In the genomic region with DNA sequence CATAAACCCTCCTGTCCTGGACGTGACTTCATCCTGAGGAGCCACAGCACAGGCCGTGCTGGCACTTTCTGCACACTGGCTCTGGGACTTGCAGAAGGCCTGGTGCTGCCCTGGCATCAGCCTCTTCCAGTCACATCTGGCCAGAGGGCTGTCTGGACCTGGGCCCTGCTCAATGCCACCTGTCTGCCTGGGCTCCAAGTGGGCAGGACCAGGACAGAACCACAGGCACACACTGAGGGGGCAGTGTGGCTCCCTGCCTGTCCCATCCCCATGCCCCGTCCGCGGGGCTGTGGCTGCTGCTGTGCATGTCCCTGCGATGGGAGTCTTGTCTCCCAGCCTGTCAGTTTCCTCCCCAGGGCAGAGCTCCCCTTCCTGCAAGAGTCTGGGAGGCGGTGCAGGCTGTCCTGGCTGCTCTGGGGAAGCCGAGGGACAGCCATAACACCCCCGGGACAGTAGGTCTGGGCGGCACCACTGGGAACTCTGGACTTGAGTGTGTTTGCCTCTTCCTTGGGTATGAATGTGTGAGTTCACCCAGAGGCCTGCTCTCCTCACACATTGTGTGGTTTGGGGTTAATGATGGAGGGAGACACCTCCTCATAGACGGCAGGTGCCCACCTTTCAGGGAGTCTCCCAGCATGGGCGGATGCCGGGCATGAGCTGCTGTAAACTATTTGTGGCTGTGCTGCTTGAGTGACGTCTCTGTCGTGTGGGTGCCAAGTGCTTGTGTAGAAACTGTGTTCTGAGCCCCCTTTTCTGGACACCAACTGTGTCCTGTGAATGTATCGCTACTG, we compare ENCODE assay signal across 22 cellular contexts. TPM values are rescaled to one million over a fixed set of nuclear protein-coding genes. Genes with fewer than 3 reads are reported as not detected.
DNase-seq lines count a peak whose midpoint lies in the region; ATAC-seq and TF ChIP-seq lines count a peak whose summit lies in the region.
"Had no signal": no experiment of that assay in that cellular context is flagged by ENCODE, and none has a peak within 500 bp of the region (broad histone marks: within the 10 kb centered on the region; RNA-seq: fewer than 3 reads in every experiment).

No MANE protein-coding gene starts in this region.

- 63 to 88% methylated on average over 2 to 4 of the region's 16 CpGs for WGBS in esophagus squamous epithelium, 2 donors

- no peak for TF ChIP-seq CTCF in esophagus squamous epithelium (IDR thresholded peaks at IDR 0.05)
- no peak for TF ChIP-seq CTCF in osteoblast (IDR thresholded peaks at IDR 0.05; ENCODE audit: extremely low read depth, low read depth, low read length)
- TF ChIP-seq CTCF in Peyer's patch (IDR thresholded peaks at IDR 0.05), result no peak

- H3K9me3 Mint-ChIP-seq in activated naive CD4-positive, alpha-beta T cell treated with anti-CD3 and anti-CD28 coated beads, Interleukin-2, amount 50 U/mL, for 72 hours, result no peaks in the 10 kb centered on the region
- H3K9me3 Mint-ChIP-seq: activated T-cell treated with anti-CD3 and anti-CD28 coated beads, Interleukin-2, amount 50 U/mL, for 72 hours; CD4-positive, alpha-beta T cell; IgD-negative memory B cell had no signal

- no peak overlapping the region for H2AFZ ChIP-seq in osteoblast (ENCODE audit: low read length)

- no peak for DNase-seq in activated naive CD4-positive, alpha-beta T cell treated with anti-CD3 and anti-CD28 coated beads, Interleukin-2, amount 50 U/mL, for 72 hours (ENCODE audit: low spot score in 2 of 2)
- DNase-seq in activated naive CD4-positive, alpha-beta T cell (lab: John Stamatoyannopoulos, UW), result no peak
- DNase-seq in esophagus squamous epithelium (lab: John Stamatoyannopoulos, UW) (no peak), osteoblast (ENCODE audit: insufficient read length, low spot score, missing footprints) (peak; percentile 13), Peyer's patch (no peak), NCI-H2227 (lab: John Stamatoyannopoulos, UW; ENCODE audit: unreplicated experiment) (no peak)
- DNase-seq in effector memory CD4-positive, alpha-beta T cell, result no peak
- DNase-seq: activated CD8-positive, alpha-beta T cell treated with anti-CD3 and anti-CD28 coated beads, Interleukin-2, amount 10 ng/mL, durations not matched to agents 7 days and 5 days; activated T-cell treated with anti-CD3 and anti-CD28 coated beads, Interleukin-2, amount 50 U/mL, for 72 hours; CD4-positive, alpha-beta T cell; central memory CD4-positive, alpha-beta T cell; foreskin keratinocyte; MV-4-11; NCI-H2081; NCI-H526 treated with DMSO at 0.1 percent for 48 hours; PC-3; stimulated activated CD4-positive, alpha-beta T cell treated with anti-CD3 and anti-CD28 coated beads, Interleukin-4, amount 100 ng/mL, for 1 hour; T-helper 1 cell; thyroid gland had no signal

- H3K4me2 ChIP-seq in osteoblast (ENCODE audit: insufficient read depth, low read length), result no peak overlapping the region

- H3K27ac Mint-ChIP-seq in activated naive CD4-positive, alpha-beta T cell treated with anti-CD3 and anti-CD28 coated beads, Interleukin-2, amount 50 U/mL, for 72 hours, result peak overlapping the region; percentile 42 to 79
- H3K27ac Mint-ChIP-seq: activated CD8-positive, alpha-beta T cell treated with anti-CD3 and anti-CD28 coated beads, Interleukin-2, amount 10 ng/mL, durations not matched to agents 7 days and 5 days; activated T-cell treated with anti-CD3 and anti-CD28 coated beads, Interleukin-2, amount 50 U/mL, for 72 hours; CD4-positive, alpha-beta T cell; IgD-negative memory B cell had no signal

- H3K36me3 ChIP-seq in esophagus squamous epithelium (peaks cover 0 to 38% (median 4%) of the 10 kb centered on the region in 3 donors), osteoblast (ENCODE audit: insufficient read depth, low read length) (peaks cover 21% of the 10 kb centered on the region), Peyer's patch (peaks cover 0 to 38% (median 0%) of the 10 kb centered on the region in 3 donors)
- peaks cover 5% of the 10 kb centered on the region for H3K36me3 ChIP-seq in effector memory CD4-positive, alpha-beta T cell (ENCODE audit: control insufficient read depth, insufficient read depth, low read length)
- H3K36me3 ChIP-seq: thyroid gland had no signal

- peaks cover 5 to 58% (median 27%) of the 10 kb centered on the region in 3 donors for H3K4me1 ChIP-seq in esophagus squamous epithelium
- H3K4me1 ChIP-seq in osteoblast (ENCODE audit: insufficient read depth, low read length), result peaks cover 26% of the 10 kb centered on the region
- no peaks in the 10 kb centered on the region for H3K4me1 ChIP-seq in effector memory CD4-positive, alpha-beta T cell (ENCODE audit: control insufficient read depth, insufficient read depth, low read length, poor library complexity, severe bottlenecking)
- H3K4me1 ChIP-seq in Peyer's patch, result peaks cover 0 to 9% (median 3%) of the 10 kb centered on the region in 4 donors

- ATAC-seq in activated naive CD4-positive, alpha-beta T cell treated with anti-CD3 and anti-CD28 coated beads, Interleukin-2, amount 50 U/mL, for 72 hours, result no peak
- no peak for ATAC-seq in GM18870 (IDR thresholded peaks at IDR 0.05; ENCODE audit: unreplicated experiment)
- ATAC-seq: activated CD8-positive, alpha-beta T cell treated with anti-CD3 and anti-CD28 coated beads, Interleukin-2, amount 10 ng/mL, durations not matched to agents 7 days and 5 days; activated T-cell treated with anti-CD3 and anti-CD28 coated beads, Interleukin-2, amount 50 U/mL, for 72 hours; foreskin keratinocyte; PC-3 had no signal

- no peaks in the 10 kb centered on the region for H3K79me2 ChIP-seq in osteoblast (ENCODE audit: insufficient read depth, low read length)

- no peaks in the 10 kb centered on the region for H3K27me3 ChIP-seq in esophagus squamous epithelium
- H3K27me3 ChIP-seq in osteoblast (ENCODE audit: insufficient read depth, low read length), result no peaks in the 10 kb centered on the region
- no peaks in the 10 kb centered on the region for H3K27me3 ChIP-seq in effector memory CD4-positive, alpha-beta T cell (replicated peaks; ENCODE audit: control insufficient read depth, insufficient read depth, low read length, poor library complexity, severe bottlenecking)
- H3K27me3 ChIP-seq in Peyer's patch, result no peaks in the 10 kb centered on the region
- H3K27me3 ChIP-seq: foreskin keratinocyte, thyroid gland had no signal

- H3K36me3 Mint-ChIP-seq in activated naive CD4-positive, alpha-beta T cell treated with anti-CD3 and anti-CD28 coated beads, Interleukin-2, amount 50 U/mL, for 72 hours, result no peaks in the 10 kb centered on the region

- TF ChIP-seq POLR2A in esophagus squamous epithelium (IDR thresholded peaks at IDR 0.05), result no peak
- TF ChIP-seq POLR2A in Peyer's patch (IDR thresholded peaks at IDR 0.05), result no peak

- H3K9me3 ChIP-seq in esophagus squamous epithelium (no peaks in the 10 kb centered on the region), osteoblast (ENCODE audit: low read depth, low read length) (no peaks in the 10 kb centered on the region), Peyer's patch (no peaks in the 10 kb centered on the region)
- no peaks in the 10 kb centered on the region for H3K9me3 ChIP-seq in effector memory CD4-positive, alpha-beta T cell (ENCODE audit: control insufficient read depth, low read length)
- H3K9me3 ChIP-seq: thyroid gland had no signal

- H3K27ac ChIP-seq in esophagus squamous epithelium (peak overlapping the region in 3 of 4 donors; percentile 74 to 85 (median 77)), osteoblast (ENCODE audit: low read depth, low read length) (no peak overlapping the region), Peyer's patch (no peak overlapping the region)
- no peak overlapping the region for H3K27ac ChIP-seq in effector memory CD4-positive, alpha-beta T cell (ENCODE audit: insufficient read depth, low read length, poor library complexity, severe bottlenecking)
- H3K27ac ChIP-seq: foreskin keratinocyte had no signal

- intact Hi-C loops in esophagus squamous epithelium (cut with DNase I), result no loop called here

- no peak overlapping the region for H3K4me3 ChIP-seq in esophagus squamous epithelium
- H3K4me3 ChIP-seq in osteoblast (ENCODE audit: insufficient read depth, low read length), result no peak overlapping the region
- no peak overlapping the region for H3K4me3 ChIP-seq in effector memory CD4-positive, alpha-beta T cell (ENCODE audit: insufficient read depth, low read depth, low read length, poor library complexity, severe bottlenecking)
- H3K4me3 ChIP-seq in Peyer's patch, result no peak overlapping the region
- H3K4me3 ChIP-seq: lung, thyroid gland had no signal

- H4K20me1 ChIP-seq in osteoblast (ENCODE audit: insufficient read depth, low read length), result no peaks in the 10 kb centered on the region

RNA-seq across cellular contexts. Expression of gene PYGB, which starts 22.0 kb away (rescaled TPM):
- 10 to 100 TPM; 19.1 to 30.8 TPM for total RNA-seq in activated naive CD4-positive, alpha-beta T cell treated with anti-CD3 and anti-CD28 coated beads, Interleukin-2, amount 50 U/mL, for 72 hours
- 100 to 1,000 TPM in 2 of 4 donors, 10 to 100 TPM in 2; 70.8 to 127 (median 95.6) TPM for total RNA-seq in esophagus squamous epithelium
- total RNA-seq in osteoblast, result 191 and 194 TPM in 2 replicates
- 100 to 1,000 TPM in 2 of 4 donors, 10 to 100 TPM in 2; 88.3 to 154 (median 124) TPM for total RNA-seq in Peyer's patch

RNA-seq across cellular contexts. Expression of gene ENTPD6, which starts 30.3 kb away (rescaled TPM):
- total RNA-seq in activated naive CD4-positive, alpha-beta T cell treated with anti-CD3 and anti-CD28 coated beads, Interleukin-2, amount 50 U/mL, for 72 hours, result 10 to 100 TPM; 38.8 to 45.6 TPM
- total RNA-seq in esophagus squamous epithelium (10 to 100 TPM; 26.5 to 48.4 (median 40.2) TPM), osteoblast (50.7 and 55.1 TPM in 2 replicates), Peyer's patch (100 to 1,000 TPM; 122 to 248 (median 213) TPM)

Comparison
In these comparisons a context has a peak if more than half of its experiments do, and no peak if none do; other contexts are left out.
1. H3K27ac ChIP-seq: peak in esophagus squamous epithelium (3 of 4); none in osteoblast (single experiment), effector memory CD4-positive, alpha-beta T cell (single experiment) and Peyer's patch (0 of 4).